In genomic region chr9:122227576-122227903, GRCh38 we compare ENCODE assay signal across 1 cellular context.
TF ChIP-seq lines count a peak whose summit lies in the region.

No MANE protein-coding gene starts in this region.

TF ChIP-seq in neural cell, 6 proteins besides CTCF, POLR2A, EP300 and RAD21:
- TF ChIP-seq EZH2 (IDR thresholded peaks at IDR 0.05; ENCODE audit: borderline replicate concordance, insufficient read depth, low read length, poor library complexity, severe bottlenecking) (peak; percentile 83), MXI1 (conservative IDR thresholded peaks at IDR 0.05; ENCODE audit: poor library complexity, severe bottlenecking) (no peak)
TF ChIP-seq in neural cell: peak in this region for 1.
